In the genomic region with DNA sequence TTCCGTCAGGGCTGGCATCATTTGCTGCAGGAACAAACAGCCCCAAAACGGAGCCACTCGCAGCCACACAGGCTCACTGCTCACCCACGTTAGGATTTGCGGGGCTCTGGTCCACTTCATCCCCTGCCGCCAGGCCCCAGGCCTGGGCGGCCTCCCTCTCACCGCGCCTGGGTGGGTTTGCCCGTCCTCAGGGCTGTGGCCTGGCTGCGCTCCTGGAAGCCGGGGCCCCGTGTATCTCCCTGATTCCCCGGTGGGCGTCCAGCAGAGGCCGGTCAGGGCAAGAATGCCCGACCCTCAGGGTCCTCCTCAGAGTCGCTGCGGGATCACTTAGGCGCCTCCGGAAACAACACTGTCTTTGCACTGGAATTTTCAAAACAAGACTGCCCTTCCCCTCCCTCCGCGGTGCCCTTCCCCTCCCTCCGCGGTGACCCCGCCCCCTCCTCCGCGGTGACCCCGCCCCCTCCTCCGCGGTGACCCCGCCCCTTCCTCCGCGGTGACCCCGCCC, we compare ENCODE assay signal across 11 cellular contexts. TPM values are rescaled to one million over a fixed set of nuclear protein-coding genes. Genes with fewer than 3 reads are reported as not detected.
A peak's percentile ranks its signal among the peaks of the same experiment; 100 is the strongest.
DNase-seq lines count a peak whose midpoint lies in the region; ATAC-seq lines count a peak whose summit lies in the region.
"Had no signal": no experiment of that assay in that cellular context is flagged by ENCODE, and none has a peak within 500 bp of the region (broad histone marks: within the 10 kb centered on the region; RNA-seq: fewer than 3 reads in every experiment).

No MANE protein-coding gene starts in this region.

- peaks cover 7% of the 10 kb centered on the region for H3K36me3 ChIP-seq in MG63
- H3K36me3 ChIP-seq: right atrium auricular region, uterus had no signal

- in situ Hi-C loops in Caki2 (cut with HindIII; ENCODE audit: low pct_unique_long_range_greater_than_20kb, low sequenced_read_pairs) = no loop called here

- H3K4me1 Mint-ChIP-seq in activated naive CD4-positive, alpha-beta T cell treated with anti-CD3 and anti-CD28 coated beads, Interleukin-2, amount 50 U/mL, for 24 hours = peaks cover 38% of the 10 kb centered on the region
- peaks cover 20 to 66% (median 50%) of the 10 kb centered on the region in 4 donors for H3K4me1 Mint-ChIP-seq in naive thymus-derived CD8-positive, alpha-beta T cell

- H3K27me3 ChIP-seq in MG63 = no peaks in the 10 kb centered on the region
- H3K27me3 ChIP-seq: right atrium auricular region, uterus had no signal

- DNase-seq in Caki2 (ENCODE audit: low read depth) (peak; percentile 44), MG63 (peak; percentile 42), D341Med (ENCODE audit: low spot score) (no peak)
- peak in 6 of 10 donors; percentile 29 to 58 (median 48) for DNase-seq in naive thymus-derived CD8-positive, alpha-beta T cell
- DNase-seq: PC-3, uterus had no signal

- no peaks in the 10 kb centered on the region for H3K9me3 Mint-ChIP-seq in activated naive CD4-positive, alpha-beta T cell treated with anti-CD3 and anti-CD28 coated beads, Interleukin-2, amount 50 U/mL, for 24 hours
- H3K9me3 Mint-ChIP-seq in naive thymus-derived CD8-positive, alpha-beta T cell = peaks cover 0 to 2% (median 0%) of the 10 kb centered on the region in 9 donors
- H3K9me3 Mint-ChIP-seq: IgD-negative memory B cell had no signal

- H3K27ac Mint-ChIP-seq in activated naive CD4-positive, alpha-beta T cell treated with anti-CD3 and anti-CD28 coated beads, Interleukin-2, amount 50 U/mL, for 24 hours = no peak overlapping the region
- peak overlapping the region in 4 of 10 donors; percentile 56 to 88 (median 73) for H3K27ac Mint-ChIP-seq in naive thymus-derived CD8-positive, alpha-beta T cell
- H3K27ac Mint-ChIP-seq: IgD-negative memory B cell had no signal

- no peaks in the 10 kb centered on the region for H3K27me3 Mint-ChIP-seq in activated naive CD4-positive, alpha-beta T cell treated with anti-CD3 and anti-CD28 coated beads, Interleukin-2, amount 50 U/mL, for 24 hours
- H3K27me3 Mint-ChIP-seq in naive thymus-derived CD8-positive, alpha-beta T cell = no peaks in the 10 kb centered on the region

- H3K4me3 ChIP-seq in MG63 = peak overlapping the region; percentile 96
- H3K4me3 ChIP-seq: right atrium auricular region, uterus had no signal

- no peaks in the 10 kb centered on the region for H3K36me3 Mint-ChIP-seq in activated naive CD4-positive, alpha-beta T cell treated with anti-CD3 and anti-CD28 coated beads, Interleukin-2, amount 50 U/mL, for 24 hours
- no peaks in the 10 kb centered on the region for H3K36me3 Mint-ChIP-seq in naive thymus-derived CD8-positive, alpha-beta T cell
- H3K36me3 Mint-ChIP-seq: IgD-negative memory B cell had no signal

- POLR2A ChIA-PET in naive thymus-derived CD8-positive, alpha-beta T cell (lab: Charles Lee) = no interaction called here

- ATAC-seq in naive thymus-derived CD8-positive, alpha-beta T cell = peak; percentile 9 to 29
- ATAC-seq in GM18858 (IDR thresholded peaks at IDR 0.05; ENCODE audit: unreplicated experiment) (no peak), HG03378 (IDR thresholded peaks at IDR 0.05; ENCODE audit: unreplicated experiment) (no peak)
- ATAC-seq: PC-3 had no signal

- H3K9me3 ChIP-seq in MG63 = no peaks in the 10 kb centered on the region
- H3K9me3 ChIP-seq: right atrium auricular region, uterus had no signal

- H3K4me3 Mint-ChIP-seq in activated naive CD4-positive, alpha-beta T cell treated with anti-CD3 and anti-CD28 coated beads, Interleukin-2, amount 50 U/mL, for 24 hours = peak overlapping the region; percentile 61
- peak overlapping the region in 6 of 10 donors; percentile 40 to 74 (median 73) for H3K4me3 Mint-ChIP-seq in naive thymus-derived CD8-positive, alpha-beta T cell

RNA-seq across cellular contexts. Expression of gene FBRSL1, which starts 15.7 kb away (rescaled TPM):
- total RNA-seq in Caki2 (2014; rRNA removed; shearing (Covaris generic); ENCODE audit: low replicate concordance) = 6.7 and 8.3 TPM in 2 replicates
- 10.7 and 12.7 TPM in 2 replicates for total RNA-seq in MG63 (2014; rRNA removed; shearing (Covaris generic); ENCODE audit: low replicate concordance)
- total RNA-seq in naive thymus-derived CD8-positive, alpha-beta T cell = 100 to 1,000 TPM in 1 of 2 experiments, 10 to 100 TPM in 1; 97.5 to 101 TPM
- 1 to 10 TPM in 1 of 3 donors, under 1 TPM in 2; 0.38 to 1.0 (median 0.42) TPM for polyA plus RNA-seq in naive thymus-derived CD8-positive, alpha-beta T cell

Comparison
In these comparisons a context has a peak if more than half of its experiments do, and no peak if none do; other contexts are left out.
1. ATAC-seq: peak in naive thymus-derived CD8-positive, alpha-beta T cell (2 of 2); none in GM18858 (single experiment) and HG03378 (single experiment).